Comparison of ENCODE assay signal across 1 cellular context in the genomic region with DNA sequence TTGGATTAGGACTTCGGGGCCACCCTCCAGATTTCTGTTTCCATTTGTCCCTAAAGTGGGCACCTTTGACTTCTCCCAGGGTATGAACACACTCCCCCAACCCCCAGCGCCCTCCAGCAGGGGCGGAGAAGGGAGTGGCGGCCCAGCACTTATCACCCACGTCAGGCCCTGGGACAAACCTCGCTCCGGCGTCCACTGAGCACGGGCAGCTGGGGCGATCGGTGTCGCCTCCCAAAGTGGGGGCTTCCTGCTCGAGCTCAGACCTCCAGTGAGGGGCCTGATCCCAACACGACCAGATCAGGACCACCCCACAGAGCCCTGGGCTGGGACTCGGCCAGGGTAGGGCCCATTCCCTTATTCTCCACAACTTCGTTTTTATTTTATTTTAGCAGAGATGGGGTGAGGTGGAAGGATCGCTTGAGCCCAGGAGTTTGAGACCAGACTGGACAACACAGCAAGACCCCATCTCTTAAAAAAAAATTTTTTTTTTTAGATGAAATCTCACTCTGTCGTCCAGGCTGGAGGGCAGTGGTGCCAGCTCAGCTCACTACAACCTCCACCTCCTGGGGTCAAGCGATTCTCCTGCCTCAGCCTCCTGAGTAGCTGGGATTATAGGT.
TF ChIP-seq lines count a peak whose summit lies in the region.

No MANE protein-coding gene starts in this region.

TF ChIP-seq in HepG2, 621 proteins besides CTCF, POLR2A, EP300 and RAD21:
- TF ChIP-seq ZNF121 (CRISPR knock-in tag; IDR thresholded peaks at IDR 0.05): peak; percentile 72
- no peak for TF ChIP-seq KLF15 (CRISPR knock-in tag; IDR thresholded peaks at IDR 0.05; ENCODE audit: borderline replicate concordance)
